16 cellular contexts compared by ENCODE assay signal in genomic region chr11:102322560-102322959, GRCh38. TPM values are rescaled to one million over a fixed set of nuclear protein-coding genes. Genes with fewer than 3 reads are reported as not detected.
DNase-seq lines count a peak whose midpoint lies in the region; ATAC-seq and TF ChIP-seq lines count a peak whose summit lies in the region.
"Had no signal": no experiment of that assay in that cellular context is flagged by ENCODE, and none has a peak within 500 bp of the region (broad histone marks: within the 10 kb centered on the region; RNA-seq: fewer than 3 reads in every experiment).

No MANE protein-coding gene starts in this region.

- peak overlapping the region; percentile 77 for H3K27ac Mint-ChIP-seq in activated CD4-positive, alpha-beta T cell treated with anti-CD3 and anti-CD28 coated beads, Interleukin-2, amount 10 ng/mL, durations not matched to agents 7 days and 5 days
- H3K27ac Mint-ChIP-seq in HFFc6 (no peak overlapping the region; the same call in 1 of the 2 replicates), activated B cell treated with CpG ODN at 0.5 μM for 24 hours (peak overlapping the region; percentile 74), natural killer cell (peak overlapping the region; percentile 80 to 84)

- TF ChIP-seq CTCF in HFFc6 (IDR thresholded peaks at IDR 0.05) = no peak
- TF ChIP-seq CTCF in activated B cell treated with CpG ODN at 0.5 μM for 24 hours (IDR thresholded peaks at IDR 0.05) = no peak
- no peak for TF ChIP-seq CTCF in natural killer cell (IDR thresholded peaks at IDR 0.05)

- intact Hi-C loops in activated B cell treated with CpG ODN at 0.5 μM for 24 hours (cut with micrococcal nuclease) = no loop called here
- intact Hi-C loops in natural killer cell (cut with micrococcal nuclease) = no loop called here

- H3K27me3 Mint-ChIP-seq in activated CD4-positive, alpha-beta T cell treated with anti-CD3 and anti-CD28 coated beads, Interleukin-2, amount 10 ng/mL, durations not matched to agents 7 days and 5 days = no peaks in the 10 kb centered on the region
- no peaks in the 10 kb centered on the region for H3K27me3 Mint-ChIP-seq in HFFc6 (ENCODE audit: insufficient read depth)
- H3K27me3 Mint-ChIP-seq in activated B cell treated with CpG ODN at 0.5 μM for 24 hours = no peaks in the 10 kb centered on the region
- H3K27me3 Mint-ChIP-seq in natural killer cell (ENCODE audit: low read depth in 2 of 2) = no peaks in the 10 kb centered on the region

- peak overlapping the region; percentile 59 for H3K4me3 Mint-ChIP-seq in activated CD4-positive, alpha-beta T cell treated with anti-CD3 and anti-CD28 coated beads, Interleukin-2, amount 10 ng/mL, durations not matched to agents 7 days and 5 days
- H3K4me3 Mint-ChIP-seq in HFFc6 = peak overlapping the region; percentile 57; the same call in 1 of the 2 replicates
- peak overlapping the region; percentile 75 for H3K4me3 Mint-ChIP-seq in activated B cell treated with CpG ODN at 0.5 μM for 24 hours
- H3K4me3 Mint-ChIP-seq in natural killer cell = peak overlapping the region; percentile 53

- peaks cover 63% of the 10 kb centered on the region for H3K4me1 Mint-ChIP-seq in activated CD4-positive, alpha-beta T cell treated with anti-CD3 and anti-CD28 coated beads, Interleukin-2, amount 10 ng/mL, durations not matched to agents 7 days and 5 days
- H3K4me1 Mint-ChIP-seq in HFFc6 (ENCODE audit: low read depth) (peaks cover 50% of the 10 kb centered on the region), activated B cell treated with CpG ODN at 0.5 μM for 24 hours (peaks cover 68% of the 10 kb centered on the region), natural killer cell (peaks cover 33 to 44% of the 10 kb centered on the region in 2 donors)

- DNase-seq in activated CD4-positive, alpha-beta T cell treated with anti-CD3 and anti-CD28 coated beads, Interleukin-2, amount 10 ng/mL, durations not matched to agents 7 days and 5 days = no peak
- no peak for DNase-seq in activated CD4-positive, alpha-beta T cell treated with anti-CD3 and anti-CD28 coated beads for 48 hours
- DNase-seq in HFFc6 = no peak
- DNase-seq in activated B cell treated with CpG ODN at 0.5 μM for 24 hours = no peak
- DNase-seq in natural killer cell = no peak
- DNase-seq in DMS114 treated with DMSO at 0.1 percent for 48 hours (lab: John Stamatoyannopoulos, UW; ENCODE audit: unreplicated experiment) = no peak
- DNase-seq in DMS 273 (lab: John Stamatoyannopoulos, UW; ENCODE audit: unreplicated experiment) = no peak
- DNase-seq: activated CD8-positive, alpha-beta memory T cell treated with anti-CD3 and anti-CD28 coated beads, Interleukin-2, amount 50 U/mL, for 48 hours; DMS79 treated with DMSO at 0.1 percent for 48 hours; effector CD8-positive, alpha-beta T cell; midbrain; NCI-H2029; NCI-H748 treated with DMSO at 0.1 percent for 48 hours; Right ventricle myocardium superior; tibial artery had no signal

- H3K9me3 Mint-ChIP-seq in activated CD4-positive, alpha-beta T cell treated with anti-CD3 and anti-CD28 coated beads, Interleukin-2, amount 10 ng/mL, durations not matched to agents 7 days and 5 days = no peaks in the 10 kb centered on the region
- H3K9me3 Mint-ChIP-seq in HFFc6 (no peaks in the 10 kb centered on the region), activated B cell treated with CpG ODN at 0.5 μM for 24 hours (no peaks in the 10 kb centered on the region), natural killer cell (no peaks in the 10 kb centered on the region)

- CTCF ChIA-PET in activated CD4-positive, alpha-beta T cell treated with anti-CD3 and anti-CD28 coated beads, Interleukin-2, amount 10 ng/mL, durations not matched to agents 7 days and 5 days (lab: Charles Lee) = interaction anchor here (4.8 kb wide), 1 partner anchor 28 kb away, joined by 28 read pairs; no protein-coding TSS in a partner anchor
- CTCF ChIA-PET in activated B cell treated with CpG ODN at 0.5 μM for 24 hours (lab: Charles Lee) = interaction anchor here (1.0 to 5.4 kb wide), 3 partner anchors 13 to 31 kb away, joined by 6 to 167 read pairs (median 6); no protein-coding TSS in a partner anchor

- peaks cover 61% of the 10 kb centered on the region for H3K36me3 Mint-ChIP-seq in activated CD4-positive, alpha-beta T cell treated with anti-CD3 and anti-CD28 coated beads, Interleukin-2, amount 10 ng/mL, durations not matched to agents 7 days and 5 days (ENCODE audit: low read depth)
- H3K36me3 Mint-ChIP-seq in HFFc6 (ENCODE audit: low read depth) (no peaks in the 10 kb centered on the region), activated B cell treated with CpG ODN at 0.5 μM for 24 hours (ENCODE audit: low read depth) (peaks cover 86% of the 10 kb centered on the region), natural killer cell (no peaks in the 10 kb centered on the region)

- ATAC-seq in activated B cell treated with CpG ODN at 0.5 μM for 24 hours (ENCODE audit: low read depth) (no peak), natural killer cell (peak in 1 of 3 donors; percentile 49), GM18909 (IDR thresholded peaks at IDR 0.05; ENCODE audit: poor library complexity, unreplicated experiment) (no peak)

- POLR2A ChIA-PET in activated CD4-positive, alpha-beta T cell treated with anti-CD3 and anti-CD28 coated beads, Interleukin-2, amount 10 ng/mL, durations not matched to agents 7 days and 5 days (lab: Charles Lee) = no interaction called here
- POLR2A ChIA-PET in activated B cell treated with CpG ODN at 0.5 μM for 24 hours (lab: Charles Lee) = interaction anchor here (0.6 to 17.6 kb wide), 2 partner anchors 19 to 28 kb away, joined by 3 to 424 read pairs; no protein-coding TSS in a partner anchor

RNA-seq across cellular contexts. Expression of gene BIRC3, which starts 5.3 kb away (rescaled TPM):
- 10 to 100 TPM; 33.1 to 39.6 TPM for total RNA-seq in activated CD4-positive, alpha-beta T cell treated with anti-CD3 and anti-CD28 coated beads, Interleukin-2, amount 10 ng/mL, durations not matched to agents 7 days and 5 days
- total RNA-seq in HFFc6 (2021; fragmentation: NEBNext Ultra II Directional; extraction: Animal tissue kit (Norgen Biotek cat#: 25700)) = under 1 TPM; 0.35 to 0.66 (median 0.42) TPM
- 236 and 270 TPM in 2 replicates for total RNA-seq in activated B cell treated with CpG ODN at 0.5 μM for 24 hours
- 10 to 100 TPM; 14.2 to 92.3 (median 20.1) TPM for total RNA-seq in natural killer cell

RNA-seq across cellular contexts. Expression of gene BIRC2, which starts 24.5 kb away (rescaled TPM):
- total RNA-seq in activated CD4-positive, alpha-beta T cell treated with anti-CD3 and anti-CD28 coated beads, Interleukin-2, amount 10 ng/mL, durations not matched to agents 7 days and 5 days = 10 to 100 TPM; 34.9 to 41.2 TPM
- 10 to 100 TPM; 49.5 to 64.6 (median 58.3) TPM for total RNA-seq in HFFc6 (2021; fragmentation: NEBNext Ultra II Directional; extraction: Animal tissue kit (Norgen Biotek cat#: 25700))
- total RNA-seq in activated B cell treated with CpG ODN at 0.5 μM for 24 hours = 27.1 and 34.9 TPM in 2 replicates
- 100 to 1,000 TPM in 2 of 3 donors, 10 to 100 TPM in 1; 92.2 to 146 (median 111) TPM for total RNA-seq in natural killer cell

Comparison
In these comparisons a context has a peak if more than half of its experiments do, and no peak if none do; other contexts are left out.
1. RNA of gene BIRC3, which starts 5.3 kb away (total RNA-seq): 236 to 270 TPM in activated B cell treated with CpG ODN at 0.5 μM for 24 hours, 33.1 to 39.6 TPM in activated CD4-positive, alpha-beta T cell treated with anti-CD3 and anti-CD28 coated beads, Interleukin-2, amount 10 ng/mL, durations not matched to agents 7 days and 5 days and 14.2 to 92.3 TPM in natural killer cell; 0.35 to 0.66 TPM in HFFc6; every median in the first group is over 4 times any median in the second.
2. Peak in every context shown above with its lines, with median percentiles within 50 percentile points of each other: H3K4me3 Mint-ChIP-seq.